In genomic region chr5:41503860-41504259, GRCh38 we compare ENCODE assay signal across 26 cellular contexts. TPM values are rescaled to one million over a fixed set of nuclear protein-coding genes. Genes with fewer than 3 reads are reported as not detected.
"Had no signal": no experiment of that assay in that cellular context is flagged by ENCODE, and none has a peak within 500 bp of the region (broad histone marks: within the 10 kb centered on the region; RNA-seq: fewer than 3 reads in every experiment).

No MANE protein-coding gene starts in this region.

- H3K27me3 Mint-ChIP-seq: activated T-helper 17 cell treated with anti-CD3 and anti-CD28 coated beads, Interleukin-2, amount 50 U/mL, for 72 hours had no signal

- H3K27ac Mint-ChIP-seq: activated CD4-positive, alpha-beta memory T cell treated with anti-CD3 and anti-CD28 coated beads for 36 hours; activated CD4-positive, alpha-beta T cell treated with anti-CD3 and anti-CD28 coated beads, Interleukin-2, amount 10 ng/mL, durations not matched to agents 7 days and 5 days; activated naive CD4-positive, alpha-beta T cell treated with anti-CD3 and anti-CD28 coated beads for 36 hours; activated naive CD8-positive, alpha-beta T cell treated with anti-CD3 and anti-CD28 coated beads for 36 hours; activated T-helper 17 cell treated with anti-CD3 and anti-CD28 coated beads, Interleukin-2, amount 50 U/mL, for 72 hours; T-helper 17 cell had no signal

- H3K4me1 Mint-ChIP-seq: activated CD4-positive, alpha-beta T cell treated with anti-CD3 and anti-CD28 coated beads, Interleukin-2, amount 10 ng/mL, durations not matched to agents 7 days and 5 days; activated naive CD8-positive, alpha-beta T cell treated with anti-CD3 and anti-CD28 coated beads for 36 hours; activated T-helper 17 cell treated with anti-CD3 and anti-CD28 coated beads, Interleukin-2, amount 50 U/mL, for 72 hours; T-helper 17 cell had no signal

- H3K36me3 Mint-ChIP-seq: activated CD4-positive, alpha-beta memory T cell treated with anti-CD3 and anti-CD28 coated beads for 36 hours; activated naive CD8-positive, alpha-beta T cell treated with anti-CD3 and anti-CD28 coated beads for 36 hours had no signal

- DNase-seq: activated CD4-positive, alpha-beta memory T cell treated with anti-CD3 and anti-CD28 coated beads for 36 hours; activated CD4-positive, alpha-beta T cell treated with anti-CD3 and anti-CD28 coated beads, Interleukin-2, amount 10 ng/mL, durations not matched to agents 7 days and 5 days; activated CD4-positive, CD25-positive, alpha-beta regulatory T cell; activated CD8-positive, alpha-beta memory T cell treated with anti-CD3 and anti-CD28 coated beads for 24 hours; activated gamma-delta T cell; activated naive CD4-positive, alpha-beta T cell treated with anti-CD3 and anti-CD28 coated beads for 36 hours; activated naive CD8-positive, alpha-beta T cell treated with anti-CD3 and anti-CD28 coated beads for 36 hours; activated T-cell treated with anti-CD3 and anti-CD28 coated beads, Interleukin-2, amount 50 U/mL, for 48 hours; brain microvascular endothelial cell; IMR-90; Kasumi-1; KBM-7; NCI-H1048; NCI-H1694; NCI-H2029; NCI-H2107; NCI-H2171 treated with DMSO at 0.1 percent for 48 hours; NCI-H345; NCI-H510A; NCI-H526 treated with DMSO at 0.1 percent for 48 hours; OCI-M1; SHP77; T-helper 17 cell; T-helper 9 cell had no signal

- H3K27ac ChIP-seq: brain microvascular endothelial cell, cardiac muscle cell had no signal

- H3K27me3 ChIP-seq: brain microvascular endothelial cell, cardiac muscle cell had no signal

- H3K36me3 ChIP-seq: brain microvascular endothelial cell had no signal

- H3K9me3 Mint-ChIP-seq: activated CD4-positive, alpha-beta memory T cell treated with anti-CD3 and anti-CD28 coated beads for 36 hours; activated naive CD4-positive, alpha-beta T cell treated with anti-CD3 and anti-CD28 coated beads for 36 hours had no signal

- H3K4me3 Mint-ChIP-seq: activated CD4-positive, alpha-beta memory T cell treated with anti-CD3 and anti-CD28 coated beads for 36 hours; activated CD4-positive, alpha-beta T cell treated with anti-CD3 and anti-CD28 coated beads, Interleukin-2, amount 10 ng/mL, durations not matched to agents 7 days and 5 days; activated naive CD4-positive, alpha-beta T cell treated with anti-CD3 and anti-CD28 coated beads for 36 hours; activated naive CD8-positive, alpha-beta T cell treated with anti-CD3 and anti-CD28 coated beads for 36 hours; activated T-helper 17 cell treated with anti-CD3 and anti-CD28 coated beads, Interleukin-2, amount 50 U/mL, for 72 hours; T-helper 17 cell had no signal

- H3K4me3 ChIP-seq: cardiac muscle cell had no signal

RNA-seq across cellular contexts. Expression of gene PLCXD3, which starts 6.5 kb away (rescaled TPM):
- total RNA-seq: activated CD4-positive, alpha-beta memory T cell treated with anti-CD3 and anti-CD28 coated beads for 36 hours; activated CD4-positive, alpha-beta T cell treated with anti-CD3 and anti-CD28 coated beads, Interleukin-2, amount 10 ng/mL, durations not matched to agents 7 days and 5 days; activated naive CD4-positive, alpha-beta T cell treated with anti-CD3 and anti-CD28 coated beads for 36 hours; activated naive CD8-positive, alpha-beta T cell treated with anti-CD3 and anti-CD28 coated beads for 36 hours; activated T-helper 17 cell treated with anti-CD3 and anti-CD28 coated beads, Interleukin-2, amount 50 U/mL, for 72 hours; T-helper 17 cell had no signal
